27 cellular contexts compared by ENCODE assay signal in genomic region chr22:50725597-50725996, GRCh38. TPM values are rescaled to one million over a fixed set of nuclear protein-coding genes. Genes with fewer than 3 reads are reported as not detected.
"Had no signal": no experiment of that assay in that cellular context is flagged by ENCODE, and none has a peak within 500 bp of the region (broad histone marks: within the 10 kb centered on the region; RNA-seq: fewer than 3 reads in every experiment).

No MANE protein-coding gene starts in this region.

- H3K27ac ChIP-seq: hepatocyte, lower lobe of right lung, neural progenitor cell, neutrophil, parathyroid adenoma, psoas muscle, sigmoid colon, suprapubic skin, thoracic aorta, tibial artery, upper lobe of right lung had no signal

- H3K27ac Mint-ChIP-seq: nephron; neural progenitor cell; stimulated activated naive CD8-positive, alpha-beta T cell treated with anti-CD3 and anti-CD28 coated beads, Interleukin-15, Interleukin-2, amounts not matched to agents 100 ng/mL and 50 ng/mL, for 24 hours had no signal

- H3K4me1 ChIP-seq: neural progenitor cell, parathyroid adenoma, psoas muscle had no signal

- ATAC-seq: heart right ventricle; lower lobe of right lung; naive thymus-derived CD8-positive, alpha-beta T cell; psoas muscle; upper lobe of right lung had no signal

- H3K4me1 Mint-ChIP-seq: nephron had no signal

- DNase-seq: heart right ventricle; islet precursor cell; kidney glomerular epithelial cell; mammary epithelial cell; mesenchymal stem cell; occipital lobe; sigmoid colon; small intestine; stimulated activated CD4-positive, alpha-beta T cell treated with anti-CD3 and anti-CD28 coated beads, Interleukin-4, amount 100 ng/mL, for 4 hours; stimulated activated CD8-positive, alpha-beta memory T cell treated with anti-CD3 and anti-CD28 coated beads, Interleukin-4, amount 100 ng/mL, for 48 hours; stimulated activated naive CD4-positive, alpha-beta T cell; tibial artery; trophoblast cell; upper lobe of right lung had no signal

- H3K36me3 Mint-ChIP-seq: naive thymus-derived CD8-positive, alpha-beta T cell had no signal

- H3K27me3 Mint-ChIP-seq: naive thymus-derived CD8-positive, alpha-beta T cell; stimulated activated naive CD8-positive, alpha-beta T cell treated with anti-CD3 and anti-CD28 coated beads, Interleukin-15, Interleukin-2, amounts not matched to agents 100 ng/mL and 50 ng/mL, for 24 hours had no signal

- H3K4me3 ChIP-seq: heart right ventricle, hepatocyte, lower lobe of right lung, neural progenitor cell, psoas muscle, sigmoid colon, spleen, suprapubic skin, thoracic aorta, tibial artery, upper lobe of right lung had no signal

- H3K9me3 Mint-ChIP-seq: naive thymus-derived CD8-positive, alpha-beta T cell; nephron; stimulated activated naive CD8-positive, alpha-beta T cell treated with anti-CD3 and anti-CD28 coated beads, Interleukin-15, Interleukin-2, amounts not matched to agents 100 ng/mL and 50 ng/mL, for 24 hours had no signal

- H3K9me3 ChIP-seq: heart right ventricle, lower lobe of right lung, neutrophil, psoas muscle, sigmoid colon, spleen, suprapubic skin, thoracic aorta, tibial artery, upper lobe of right lung had no signal

- H3K27me3 ChIP-seq: neutrophil, upper lobe of right lung had no signal

- H3K4me3 Mint-ChIP-seq: naive thymus-derived CD8-positive, alpha-beta T cell; nephron; neural progenitor cell; stimulated activated naive CD8-positive, alpha-beta T cell treated with anti-CD3 and anti-CD28 coated beads, Interleukin-15, Interleukin-2, amounts not matched to agents 100 ng/mL and 50 ng/mL, for 24 hours had no signal

RNA-seq across cellular contexts. Expression of gene ACR, which starts 12.4 kb away (rescaled TPM):
- total RNA-seq: hepatocyte; mammary epithelial cell; naive thymus-derived CD8-positive, alpha-beta T cell; occipital lobe; osteocyte; suprapubic skin; thoracic aorta had no signal
- polyA plus RNA-seq: hepatocyte; mammary epithelial cell; naive thymus-derived CD8-positive, alpha-beta T cell had no signal

RNA-seq across cellular contexts. Expression of gene SHANK3, which starts 53.0 kb away (rescaled TPM):
- polyA plus RNA-seq: naive thymus-derived CD8-positive, alpha-beta T cell had no signal
